9 cellular contexts compared by ENCODE assay signal in genomic region chr9:96984139-96984538, GRCh38. TPM values are rescaled to one million over a fixed set of nuclear protein-coding genes. Genes with fewer than 3 reads are reported as not detected.
"Had no signal": no experiment of that assay in that cellular context is flagged by ENCODE, and none has a peak within 500 bp of the region (broad histone marks: within the 10 kb centered on the region; RNA-seq: fewer than 3 reads in every experiment).

No MANE protein-coding gene starts in this region.

RNA-seq across cellular contexts. Expression of gene NUTM2G, which starts 55.5 kb away (rescaled TPM):
- total RNA-seq: HepG2, HT1080, IMR-90, NCI-H460, PC-9, Peyer's patch, RPMI7951, SK-MEL-5 had no signal
- polyA plus RNA-seq: HepG2, IMR-90, SK-N-SH had no signal
